In the genomic region with DNA sequence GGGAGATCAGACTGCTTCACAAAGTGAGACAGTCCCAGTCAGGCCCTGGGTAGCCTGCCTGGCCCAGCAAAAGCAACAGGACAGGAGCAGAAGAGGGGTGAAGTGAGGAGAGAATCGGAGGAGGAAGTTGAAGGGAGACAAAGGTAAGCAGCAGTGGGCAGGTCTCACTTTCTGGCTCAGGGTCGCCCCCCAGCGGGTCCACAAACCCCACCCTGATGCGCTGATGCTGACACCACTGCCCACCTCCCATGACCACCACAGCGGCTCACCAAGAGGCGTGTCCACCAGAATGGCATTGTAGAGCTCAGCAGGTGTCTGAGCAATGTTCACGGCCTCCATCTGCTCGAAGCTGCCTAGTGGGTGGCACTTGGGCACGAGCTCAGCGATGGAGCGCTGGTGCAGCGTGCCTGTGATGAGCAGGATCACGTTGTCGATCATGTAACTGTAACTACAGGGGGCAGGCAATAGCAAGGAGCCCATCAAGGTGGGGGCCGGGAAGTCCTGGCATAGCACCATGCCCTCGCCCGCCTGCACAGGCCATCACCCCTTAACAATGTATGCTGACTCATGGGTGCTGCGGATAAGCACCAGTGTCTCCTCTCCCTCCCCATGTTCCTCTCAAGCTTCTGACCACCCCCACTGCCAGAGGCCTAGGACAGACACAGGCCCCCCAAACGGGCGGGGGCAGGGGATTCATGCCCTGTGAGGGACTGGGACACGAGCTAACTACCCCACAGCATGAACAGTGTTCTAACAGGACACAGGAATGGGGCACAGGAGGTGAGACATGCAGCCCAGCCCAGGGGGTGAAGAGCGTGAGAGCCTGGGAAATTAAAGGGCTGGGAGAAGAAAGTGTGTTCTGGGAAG, we compare ENCODE assay signal across 19 cellular contexts. TPM values are rescaled to one million over a fixed set of nuclear protein-coding genes. Genes with fewer than 3 reads are reported as not detected.
DNase-seq lines count a peak whose midpoint lies in the region; ATAC-seq and TF ChIP-seq lines count a peak whose summit lies in the region.
"Had no signal": no experiment of that assay in that cellular context is flagged by ENCODE, and none has a peak within 500 bp of the region (broad histone marks: within the 10 kb centered on the region; RNA-seq: fewer than 3 reads in every experiment).

No MANE protein-coding gene starts in this region.

- no peaks in the 10 kb centered on the region for H3K36me3 ChIP-seq in GM23248 (ENCODE audit: low read depth)
- H3K36me3 ChIP-seq in rectal smooth muscle tissue (ENCODE audit: control insufficient read depth, insufficient read depth, low read length) = peaks cover 5% of the 10 kb centered on the region
- H3K36me3 ChIP-seq: MG63 had no signal

- H4K20me1 ChIP-seq in GM23248 (ENCODE audit: insufficient read depth) = no peaks in the 10 kb centered on the region

- H3K4me3 ChIP-seq in GM23248 = no peak overlapping the region
- H3K4me3 ChIP-seq in rectal smooth muscle tissue (ENCODE audit: low read length) = no peak overlapping the region
- H3K4me3 ChIP-seq: GM12878, MG63 had no signal

- ATAC-seq in foreskin keratinocyte (no peak), GM19324 (IDR thresholded peaks at IDR 0.05; ENCODE audit: low FRiP score, unreplicated experiment) (no peak)
- ATAC-seq: GM12878 had no signal

- H2AFZ ChIP-seq in GM23248 = no peak overlapping the region

- POLR2A ChIA-PET in RWPE1 (lab: Yijun Ruan, JAX; ENCODE audit: low non-redundant PET) = no interaction called here

- H3K9me3 ChIP-seq in GM23248 (ENCODE audit: low read depth) = no peaks in the 10 kb centered on the region
- H3K9me3 ChIP-seq: BE2C, MG63 had no signal

- H3K9me2 ChIP-seq in GM23248 (ENCODE audit: insufficient read depth) = no peaks in the 10 kb centered on the region

- DNase-seq in GM23248 (peak; percentile 39), RWPE1 (ENCODE audit: low spot score) (no peak), foreskin keratinocyte (no peak), HPDE6-E6E7 (ENCODE audit: extremely low spot score) (no peak), SKM-1 (lab: John Stamatoyannopoulos, UW; ENCODE audit: unreplicated experiment) (no peak), SIG-M5 (lab: John Stamatoyannopoulos, UW) (no peak)
- DNase-seq: activated CD4-positive, alpha-beta T cell treated with anti-CD3 and anti-CD28 coated beads for 4 hours; BE2C; DMS79 treated with DMSO at 0.1 percent for 48 hours; hypothalamus; mesendoderm; MG63; NCI-H2171; stimulated activated CD4-positive, alpha-beta T cell treated with anti-CD3 and anti-CD28 coated beads, Interleukin-4, amount 100 ng/mL, for 1 hour; stimulated activated naive CD4-positive, alpha-beta T cell treated with Interleukin-2 at 50 U/mL for 16 hours had no signal

- no peaks in the 10 kb centered on the region for H3F3A ChIP-seq in GM23248 (ENCODE audit: insufficient read depth)

- H3K9ac ChIP-seq in GM23248 (no peak overlapping the region), rectal smooth muscle tissue (ENCODE audit: low read length) (no peak overlapping the region)

- H3K4me1 ChIP-seq in GM23248 (ENCODE audit: insufficient read depth) (peaks cover 15% of the 10 kb centered on the region), foreskin keratinocyte (no peaks in the 10 kb centered on the region), rectal smooth muscle tissue (ENCODE audit: control insufficient read depth, insufficient read depth, low read length) (peaks cover 65% of the 10 kb centered on the region)

- CTCF ChIA-PET in RWPE1 (lab: Yijun Ruan, JAX) = interaction anchor here (0.5 to 2.8 kb wide), 4 partner anchors 16 to 586 kb away, joined by 3 to 13 read pairs (median 5); no protein-coding TSS in a partner anchor

- H3K27me3 ChIP-seq in GM23248 (replicated peaks; ENCODE audit: insufficient read depth) (no peaks in the 10 kb centered on the region), foreskin keratinocyte (no peaks in the 10 kb centered on the region), rectal smooth muscle tissue (ENCODE audit: control insufficient read depth, insufficient read depth, low read length) (no peaks in the 10 kb centered on the region)
- H3K27me3 ChIP-seq: BE2C, MG63 had no signal

- H3K79me2 ChIP-seq in GM23248 (ENCODE audit: insufficient read depth) = peaks cover 33% of the 10 kb centered on the region

- no peak overlapping the region for H3K4me2 ChIP-seq in GM23248 (ENCODE audit: unreplicated experiment)

- in situ Hi-C loops in GM23248 (cut with MboI) = no loop called here

- WGBS in GM23248 (ENCODE audit: low coverage in 1 of 2, low lambda C conversion rate in 2 of 2, missing lambda C conversion rate in 2 of 2), 2 experiments = 74 to 79% methylated on average over 22 of the region's 22 CpGs

- H3K27ac ChIP-seq in GM23248 (no peak overlapping the region), RWPE1 (peak overlapping the region; percentile 23; the same call in 1 of the 2 replicates), foreskin keratinocyte (no peak overlapping the region), rectal smooth muscle tissue (ENCODE audit: low read depth, low read length) (peak overlapping the region; percentile 47)

- TF ChIP-seq CTCF in RWPE1 (conservative IDR thresholded peaks at IDR 0.05; ENCODE audit: low read depth) (no peak), foreskin keratinocyte (conservative IDR thresholded peaks at IDR 0.05) (peak; percentile 5)

RNA-seq across cellular contexts. Expression of a gene that starts 13.6 kb away (rescaled TPM):
- total RNA-seq in GM23248 (2014; rRNA removed; shearing (Covaris generic)) = not detected in 2 replicates
- polyA plus RNA-seq in GM23248 (2016; fragmentation: Nextera tagmentation; extraction: Ambion mirVana) (0.19 and 0.36 TPM in 2 replicates), foreskin keratinocyte (1.3 and 1.5 TPM in 2 replicates)
- total RNA-seq in foreskin keratinocyte = 0.78 and 1.1 TPM in 2 replicates

RNA-seq across cellular contexts. Expression of a gene that starts 28.2 kb away (rescaled TPM):
- 9.6 and 10.9 TPM in 2 replicates for total RNA-seq in GM23248 (2014; rRNA removed; shearing (Covaris generic))
- 9.2 and 9.6 TPM in 2 replicates for polyA plus RNA-seq in GM23248 (2016; fragmentation: Nextera tagmentation; extraction: Ambion mirVana)
- total RNA-seq in foreskin keratinocyte = 3.3 and 3.6 TPM in 2 replicates
- 3.2 and 3.9 TPM in 2 replicates for polyA plus RNA-seq in foreskin keratinocyte

RNA-seq across cellular contexts. Expression of a gene that starts 36.5 kb away (rescaled TPM):
- 112 and 166 TPM in 2 replicates for total RNA-seq in GM23248 (2014; rRNA removed; shearing (Covaris generic))
- polyA plus RNA-seq in GM23248 (2016; fragmentation: Nextera tagmentation; extraction: Ambion mirVana) (135 and 140 TPM in 2 replicates), foreskin keratinocyte (114 and 119 TPM in 2 replicates)
- total RNA-seq in foreskin keratinocyte = 97.7 and 102 TPM in 2 replicates

RNA-seq across cellular contexts. Expression of a gene that starts 38.9 kb away (rescaled TPM):
- not detected in 2 replicates for total RNA-seq in GM23248 (2014; rRNA removed; shearing (Covaris generic))
- not detected in 2 replicates for polyA plus RNA-seq in GM23248 (2016; fragmentation: Nextera tagmentation; extraction: Ambion mirVana)
- total RNA-seq in foreskin keratinocyte = not detected in 2 replicates
- not detected in 2 replicates for polyA plus RNA-seq in foreskin keratinocyte
- total RNA-seq: GM12878, posterior vena cava had no signal

RNA-seq across cellular contexts. Expression of a gene that starts 51.2 kb away (rescaled TPM):
- total RNA-seq in GM23248 (2014; rRNA removed; shearing (Covaris generic)) = not detected in 2 replicates
- polyA plus RNA-seq in GM23248 (2016; fragmentation: Nextera tagmentation; extraction: Ambion mirVana) (1.9 and 2.1 TPM in 2 replicates), foreskin keratinocyte (0.07 and 0.09 TPM in 2 replicates)
- 0.07 TPM in 1 of 2 replicates, not detected in the other for total RNA-seq in foreskin keratinocyte
- total RNA-seq: GM12878 had no signal

Comparison
In these comparisons a context has a peak if more than half of its experiments do, and no peak if none do; other contexts are left out.
1. H3K27ac ChIP-seq: peak in RWPE1 (single experiment) and rectal smooth muscle tissue (single experiment); none in GM23248 (single experiment) and foreskin keratinocyte (single experiment).